ENCODE assay signal across 8 cellular contexts in the genomic region with DNA sequence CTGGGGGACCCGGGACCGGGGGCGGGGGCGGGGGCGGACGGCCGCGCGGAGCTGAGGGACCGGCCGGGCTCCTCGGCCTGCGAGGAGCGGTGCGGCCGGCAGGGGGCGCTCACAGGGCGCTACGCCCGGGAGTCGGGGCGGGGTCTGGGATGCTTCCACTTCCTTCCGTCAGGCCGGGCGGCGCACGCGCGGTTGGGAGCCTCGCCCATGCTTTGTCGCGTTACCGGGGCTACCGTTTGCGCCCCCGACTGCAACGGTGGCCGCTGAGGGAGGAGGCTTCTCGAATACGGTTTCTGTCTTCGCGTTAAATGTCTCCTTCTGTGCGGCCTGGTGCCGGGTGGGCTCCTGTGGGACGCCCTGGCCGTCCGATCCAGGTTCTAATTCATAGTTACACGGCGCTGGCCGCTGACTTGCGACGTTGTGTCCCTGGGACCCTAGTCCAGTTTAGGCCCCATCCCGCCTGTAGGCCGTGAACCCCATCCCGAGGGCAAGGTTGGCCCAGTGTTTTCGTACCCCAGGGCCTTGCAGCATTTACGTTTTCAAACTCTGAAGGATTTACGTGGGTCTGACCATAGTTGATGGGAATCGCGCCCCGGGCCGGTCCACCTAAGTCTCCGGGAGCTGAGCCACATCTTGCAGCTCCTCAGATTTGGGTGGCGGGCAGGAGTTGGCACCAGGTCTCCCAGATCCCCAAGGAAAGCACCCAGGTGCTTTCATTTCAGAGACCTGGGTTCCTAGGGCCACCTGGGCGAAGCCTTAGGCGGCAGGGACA. TPM values are rescaled to one million over a fixed set of nuclear protein-coding genes. Genes with fewer than 3 reads are reported as not detected.
DNase-seq lines count a peak whose midpoint lies in the region; ATAC-seq, FAIRE-seq and TF ChIP-seq lines count a peak whose summit lies in the region.

No MANE protein-coding gene starts in this region.

- no peaks in the 10 kb centered on the region for H3K9me2 ChIP-seq in hepatocyte (replicated peaks; ENCODE audit: insufficient read depth)

- peak; percentile 3 for DNase-seq in NCI-H1694 (lab: John Stamatoyannopoulos, UW)
- DNase-seq in T-helper 9 cell = peak; percentile 81
- peak; percentile 49 for DNase-seq in astrocyte (ENCODE audit: low read depth)
- peak; percentile 91 for DNase-seq in hepatocyte (ENCODE audit: low spot score)
- DNase-seq in retina = peak; percentile 87
- DNase-seq in aorta = peak; percentile 92 to 95

- no peaks in the 10 kb centered on the region for H3K27me3 Mint-ChIP-seq in astrocyte (ENCODE audit: low read depth, unreplicated experiment)

- H3K36me3 Mint-ChIP-seq in astrocyte (ENCODE audit: low read depth, unreplicated experiment) = no peaks in the 10 kb centered on the region

- peak; percentile 62 for TF ChIP-seq CTCF in GM12872 (IDR thresholded peaks at IDR 0.05; ENCODE audit: insufficient read depth, low read depth, low read length)
- TF ChIP-seq CTCF in astrocyte (IDR thresholded peaks at IDR 0.05; ENCODE audit: insufficient read depth, low read depth, low read length) = no peak
- peak; percentile 64 for TF ChIP-seq CTCF in hepatocyte (IDR thresholded peaks at IDR 0.05; ENCODE audit: poor library complexity)

- peak overlapping the region; percentile 95 for H3K4me3 Mint-ChIP-seq in astrocyte (ENCODE audit: unreplicated experiment)

- peak overlapping the region; percentile 75 for H3K27ac Mint-ChIP-seq in astrocyte (ENCODE audit: unreplicated experiment)

- 53% methylated on average over 44 of the region's 66 CpGs for WGBS in hepatocyte (ENCODE audit: low lambda C conversion rate, missing lambda C conversion rate)
- 1 to 39% methylated on average over 60 to 66 of the region's 66 CpGs for WGBS in aorta, 2 donors

- ATAC-seq in HG02642 (IDR thresholded peaks at IDR 0.05; ENCODE audit: poor library complexity, unreplicated experiment) (peak; percentile 55), aorta (ENCODE audit: low FRiP score) (peak; percentile 93)

- H2AFZ ChIP-seq in astrocyte (ENCODE audit: low read depth, low read length) = peak overlapping the region; percentile 72
- H2AFZ ChIP-seq in hepatocyte = peak overlapping the region; percentile 75

- no peaks in the 10 kb centered on the region for H3K27me3 ChIP-seq in astrocyte (ENCODE audit: insufficient read depth, low read length)
- no peaks in the 10 kb centered on the region for H3K27me3 ChIP-seq in hepatocyte
- H3K27me3 ChIP-seq in aorta (ENCODE audit: control insufficient read depth in 1 of 2, insufficient read depth in 2 of 2, low read length in 1 of 2) = no peaks in the 10 kb centered on the region

- H3K4me2 ChIP-seq in astrocyte (ENCODE audit: low read length) (peak overlapping the region; percentile 93), hepatocyte (peak overlapping the region; percentile 83)

- H3K9me3 Mint-ChIP-seq in astrocyte (ENCODE audit: unreplicated experiment) = no peaks in the 10 kb centered on the region

- no peak for FAIRE-seq in astrocyte (lab: Jason Lieb, UNC)

- intact Hi-C loops in aorta (cut with DNase I) = no loop called here

- peaks cover 13% of the 10 kb centered on the region for H3K36me3 ChIP-seq in astrocyte (ENCODE audit: insufficient read depth, low read length)
- peaks cover under 1% of the 10 kb centered on the region for H3K36me3 ChIP-seq in hepatocyte (replicated peaks; ENCODE audit: insufficient read depth, low read depth)
- no peaks in the 10 kb centered on the region for H3K36me3 ChIP-seq in aorta (ENCODE audit: control insufficient read depth in 1 of 2, insufficient read depth in 2 of 2, low read length in 1 of 2)

- H3K4me1 ChIP-seq in astrocyte (ENCODE audit: insufficient read depth, low read length) (peaks cover 4% of the 10 kb centered on the region), hepatocyte (ENCODE audit: insufficient read depth) (no peaks in the 10 kb centered on the region), aorta (ENCODE audit: control insufficient read depth in 1 of 2, insufficient read depth in 2 of 2, low read length in 2 of 2) (no peaks in the 10 kb centered on the region)

- H3K9me3 ChIP-seq in astrocyte (ENCODE audit: insufficient read depth, low read depth, low read length) (no peaks in the 10 kb centered on the region), hepatocyte (ENCODE audit: low read depth) (no peaks in the 10 kb centered on the region), aorta (ENCODE audit: control insufficient read depth, low read length) (no peaks in the 10 kb centered on the region)

- H4K20me1 ChIP-seq in astrocyte (ENCODE audit: insufficient read depth, low read length) (no peaks in the 10 kb centered on the region), hepatocyte (ENCODE audit: insufficient read depth, poor library complexity, severe bottlenecking) (no peaks in the 10 kb centered on the region)

- H3K79me2 ChIP-seq in astrocyte (ENCODE audit: insufficient read depth, low read length) (peaks cover 11% of the 10 kb centered on the region), hepatocyte (peaks cover 10% of the 10 kb centered on the region)

- peak overlapping the region; percentile 91 for H3K4me3 ChIP-seq in astrocyte (ENCODE audit: insufficient read depth, low read depth, low read length)
- H3K4me3 ChIP-seq in hepatocyte = peak overlapping the region; percentile 59
- peak overlapping the region; percentile 57 to 76 for H3K4me3 ChIP-seq in aorta (ENCODE audit: low read length in 2 of 2)

- H3K4me1 Mint-ChIP-seq in astrocyte (ENCODE audit: low read depth, unreplicated experiment) = no peaks in the 10 kb centered on the region

- peak overlapping the region; percentile 96 for H3K9ac ChIP-seq in astrocyte (ENCODE audit: low read length)

- H3K27ac ChIP-seq in astrocyte (ENCODE audit: low read depth, low read length) = peak overlapping the region; percentile 89
- H3K27ac ChIP-seq in hepatocyte = peak overlapping the region; percentile 94
- peak overlapping the region; percentile 29 to 94 for H3K27ac ChIP-seq in aorta (ENCODE audit: low read depth in 1 of 2, low read length in 2 of 2)

RNA-seq across cellular contexts. Expression of gene MSL3, which starts 0.5 kb away (rescaled TPM):
- total RNA-seq in astrocyte = 24.8 and 29.2 TPM in 2 replicates
- 17.4 and 17.8 TPM in 2 replicates for total RNA-seq in hepatocyte
- polyA plus RNA-seq in hepatocyte = 13.3 and 19.7 TPM in 2 replicates
- total RNA-seq in aorta = 10 to 100 TPM; 26.2 to 35.3 TPM
- polyA plus RNA-seq in aorta = 10 to 100 TPM; 30.3 to 36.4 TPM

Comparison
In these comparisons a context has a peak if more than half of its experiments do, and no peak if none do; other contexts are left out.
1. Peak in every context shown above with its lines: DNase-seq, ATAC-seq, H3K4me3 ChIP-seq and H3K27ac ChIP-seq.
2. DNase-seq: peak in every context shown above with its lines; median percentile 94 in aorta; 91 in hepatocyte; 87 in retina; 81 in T-helper 9 cell; 49 in astrocyte; 3 in NCI-H1694.